Comparison of ENCODE assay signal across 25 cellular contexts in the genomic region with DNA sequence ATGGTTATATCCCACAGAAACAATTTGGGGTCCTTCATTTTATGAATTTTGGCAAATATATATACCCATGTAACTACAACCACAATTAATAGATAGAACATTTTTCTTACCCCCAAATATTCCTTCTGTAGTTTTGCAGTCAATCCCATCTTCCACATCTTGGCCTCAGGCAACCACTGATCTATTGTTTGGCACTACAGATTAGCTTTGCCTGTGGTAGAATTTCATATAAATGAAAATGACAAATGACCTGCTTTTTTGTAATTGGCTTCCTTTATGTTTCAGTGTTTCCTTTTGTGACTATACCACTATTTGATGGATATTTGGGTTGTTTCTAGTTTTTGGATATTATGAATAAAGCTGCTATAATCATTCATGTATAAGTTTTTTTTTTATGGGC.
"Had no signal": no experiment of that assay in that cellular context is flagged by ENCODE, and none has a peak within 500 bp of the region (broad histone marks: within the 10 kb centered on the region; RNA-seq: fewer than 3 reads in every experiment).

No MANE protein-coding gene starts in this region.

- H3K36me3 ChIP-seq: colonic mucosa, esophagus squamous epithelium, gastrocnemius medialis, heart right ventricle, left lung, lower lobe of right lung had no signal

- H3K4me3 Mint-ChIP-seq: dendritic cell treated with granulocyte-macrophage colony-stimulating factor and Interleukin-4, amounts not matched to agents 40 ng/mL and 50 ng/mL, for 4 days; effector memory CD8-positive, alpha-beta T cell; endodermal cell; mesothelial cell of epicardium; naive thymus-derived CD4-positive, alpha-beta T cell had no signal

- FAIRE-seq: keratinocyte had no signal

- H3K4me1 ChIP-seq: colonic mucosa had no signal

- H3K27me3 ChIP-seq: colonic mucosa, esophagus squamous epithelium, gastrocnemius medialis, heart right ventricle, hepatocyte, left lung had no signal

- H3K27me3 Mint-ChIP-seq: effector memory CD8-positive, alpha-beta T cell; naive thymus-derived CD4-positive, alpha-beta T cell had no signal

- ATAC-seq: effector memory CD8-positive, alpha-beta T cell; esophagus mucosa; gastrocnemius medialis; heart right ventricle; left cardiac atrium; left lung; left ventricle myocardium superior; lower lobe of right lung; naive thymus-derived CD4-positive, alpha-beta T cell had no signal

- H3K4me1 Mint-ChIP-seq: endodermal cell; naive thymus-derived CD4-positive, alpha-beta T cell had no signal

- H3K9me3 Mint-ChIP-seq: dendritic cell treated with granulocyte-macrophage colony-stimulating factor and Interleukin-4, amounts not matched to agents 40 ng/mL and 50 ng/mL, for 4 days; effector memory CD8-positive, alpha-beta T cell had no signal

- DNase-seq: colonic mucosa; cortex of kidney; effector CD8-positive, alpha-beta T cell; effector memory CD8-positive, alpha-beta T cell; endodermal cell; erythroblast; esophagus squamous epithelium; foreskin fibroblast; foreskin melanocyte; gastrocnemius medialis; glutamatergic neuron; head of caudate nucleus; heart right ventricle; hypothalamus; left cardiac atrium; left lung; left ventricle myocardium superior; lower lobe of right lung; mesenchymal stem cell; naive thymus-derived CD4-positive, alpha-beta T cell had no signal

- H3K4me3 ChIP-seq: colonic mucosa, esophagus squamous epithelium, gastrocnemius medialis, heart right ventricle, hepatocyte, left lung, lower lobe of right lung had no signal

- H3K9me3 ChIP-seq: colonic mucosa, esophagus squamous epithelium, gastrocnemius medialis, heart right ventricle, left lung, lower lobe of right lung had no signal

- H3K27ac Mint-ChIP-seq: dendritic cell treated with granulocyte-macrophage colony-stimulating factor and Interleukin-4, amounts not matched to agents 40 ng/mL and 50 ng/mL, for 4 days; effector memory CD8-positive, alpha-beta T cell; endodermal cell; mesothelial cell of epicardium; naive thymus-derived CD4-positive, alpha-beta T cell had no signal
